10 cellular contexts compared by ENCODE assay signal in the genomic region with DNA sequence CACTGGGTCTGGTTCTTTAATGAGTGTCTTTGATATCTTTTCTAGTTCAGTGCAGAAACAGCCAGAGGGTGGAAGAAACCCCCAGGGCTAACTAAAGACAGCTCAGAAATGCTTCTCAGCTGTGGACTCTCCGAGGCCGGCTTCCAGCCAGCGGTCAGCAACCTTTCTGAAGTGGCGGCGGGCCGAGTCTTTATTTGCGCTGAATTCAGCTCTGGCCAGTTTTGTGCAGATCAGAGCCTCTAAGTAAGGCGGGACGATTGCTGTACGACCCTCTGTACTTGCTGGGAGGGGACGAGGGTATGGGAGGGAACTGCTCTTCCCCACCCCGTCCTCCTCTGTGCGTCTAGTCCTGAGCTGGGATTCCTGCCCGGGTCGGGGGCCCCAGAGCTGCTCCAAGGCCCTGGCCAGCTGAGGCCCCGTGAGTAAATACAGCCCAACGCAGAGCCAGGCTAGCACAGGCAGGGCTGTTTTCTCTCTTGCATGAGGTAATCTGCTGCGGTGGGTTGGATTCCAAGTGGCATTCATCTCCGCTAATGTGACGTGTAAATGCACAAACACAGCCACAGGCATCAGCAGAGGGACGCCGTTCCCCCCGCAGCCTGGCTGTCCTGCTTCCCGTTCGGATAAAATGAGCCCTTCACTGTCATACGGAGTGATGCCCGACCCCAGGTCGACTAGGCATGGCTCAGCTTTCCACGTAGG.
DNase-seq lines count a peak whose midpoint lies in the region; ATAC-seq and TF ChIP-seq lines count a peak whose summit lies in the region.
"Had no signal": no experiment of that assay in that cellular context is flagged by ENCODE, and none has a peak within 500 bp of the region (broad histone marks: within the 10 kb centered on the region; RNA-seq: fewer than 3 reads in every experiment).

No MANE protein-coding gene starts in this region.

- no peak overlapping the region for H3K9ac ChIP-seq in mammary epithelial cell (ENCODE audit: insufficient read depth, low read length)
- H3K9ac ChIP-seq: BLaER1 treated with 17β-estradiol and CSF1 and Interleukin-3, amounts not matched to agents 10 nM and 100 nM had no signal

- peak overlapping the region; percentile 57 to 83 for H3K27ac ChIP-seq in breast epithelium
- H3K27ac ChIP-seq in mammary epithelial cell (ENCODE audit: insufficient read depth, low read depth, low read length), result no peak overlapping the region
- H3K27ac ChIP-seq in aorta (ENCODE audit: low read depth in 1 of 2, low read length in 2 of 2), result peak overlapping the region in 1 of 2 donors; percentile 62
- H3K27ac ChIP-seq: BLaER1 treated with 17β-estradiol and CSF1 and Interleukin-3, amounts not matched to agents 10 nM and 100 nM had no signal

- dilution Hi-C loops in mammary epithelial cell (cut with HindIII; ENCODE audit: low sequenced_read_pairs), result loop anchor here (25.0 kb wide), 1 partner anchor 433 kb away; no protein-coding TSS in a partner anchor

- H4K20me1 ChIP-seq in mammary epithelial cell (ENCODE audit: insufficient read depth, low read length), result no peaks in the 10 kb centered on the region

- CTCF ChIA-PET in mammary epithelial cell (lab: Charles Lee; ENCODE audit: low non-redundant PET), result no interaction called here

- H3K4me2 ChIP-seq in mammary epithelial cell (ENCODE audit: insufficient read depth, low read depth, low read length), result no peak overlapping the region
- H3K4me2 ChIP-seq: BLaER1 treated with 17β-estradiol and CSF1 and Interleukin-3, amounts not matched to agents 10 nM and 100 nM had no signal

- H2AFZ ChIP-seq in mammary epithelial cell (ENCODE audit: low read depth, low read length), result no peak overlapping the region
- H2AFZ ChIP-seq in neuron (ENCODE audit: low read depth, low read length), result peak overlapping the region; percentile 86

- in situ Hi-C loops in mammary epithelial cell (cut with MboI; ENCODE audit: low sequenced_read_pairs in 2 of 2), result loop anchor here (10.0 to 25.0 kb wide), 2 partner anchors 430 to 433 kb away; no protein-coding TSS in a partner anchor

- TF ChIP-seq POLR2A in breast epithelium (IDR thresholded peaks at IDR 0.05), result no peak

- intact Hi-C loops in breast epithelium (cut with DNase I; ENCODE audit: low total_unique reads), result no loop called here
- intact Hi-C loops in mammary epithelial cell (cut with micrococcal nuclease), result loop anchor here (10.0 kb wide), 1 partner anchor 510 kb away; no protein-coding TSS in a partner anchor
- intact Hi-C loops in aorta (cut with DNase I), result loop anchor here (10.0 kb wide), 5 partner anchors 230 to 550 kb away; a partner anchor contains a TSS

- H3K4me1 ChIP-seq in breast epithelium, result no peaks in the 10 kb centered on the region
- no peaks in the 10 kb centered on the region for H3K4me1 ChIP-seq in mammary epithelial cell (ENCODE audit: insufficient read depth, low read length)
- H3K4me1 ChIP-seq in neuron (ENCODE audit: insufficient read depth, low read length), result peaks cover 25% of the 10 kb centered on the region
- H3K4me1 ChIP-seq in aorta (ENCODE audit: control insufficient read depth in 1 of 2, insufficient read depth in 2 of 2, low read length in 2 of 2), result peaks cover 2 to 3% of the 10 kb centered on the region in 2 donors
- H3K4me1 ChIP-seq: BLaER1 treated with 17β-estradiol and CSF1 and Interleukin-3, amounts not matched to agents 10 nM and 100 nM had no signal

- H3K27me3 ChIP-seq in breast epithelium (no peaks in the 10 kb centered on the region), mammary epithelial cell (ENCODE audit: insufficient read depth, low read length) (no peaks in the 10 kb centered on the region), neuron (ENCODE audit: insufficient read depth, low read length) (no peaks in the 10 kb centered on the region), aorta (ENCODE audit: control insufficient read depth in 1 of 2, insufficient read depth in 2 of 2, low read length in 1 of 2) (no peaks in the 10 kb centered on the region)
- H3K27me3 ChIP-seq: BLaER1 treated with 17β-estradiol and CSF1 and Interleukin-3, amounts not matched to agents 10 nM and 100 nM had no signal

- no peaks in the 10 kb centered on the region for H3K79me2 ChIP-seq in mammary epithelial cell (ENCODE audit: insufficient read depth, low read length)

- DNase-seq in breast epithelium (ENCODE audit: low spot score in 2 of 2) (peak; percentile 23 to 69), mammary epithelial cell (no peak), fibroblast of pulmonary artery (ENCODE audit: low read depth) (peak; percentile 77), aorta (peak; percentile 81 to 82)
- DNase-seq: activated CD4-positive, alpha-beta T cell treated with anti-CD3 and anti-CD28 coated beads for 4 hours had no signal

- peak overlapping the region; percentile 23 to 52 (median 32) for H3K4me3 ChIP-seq in breast epithelium
- H3K4me3 ChIP-seq in mammary epithelial cell (replicated peaks in 1 of 3; ENCODE audit: insufficient read depth in 1 of 3, low read depth in 2 of 3, low read length in 3 of 3), result no peak overlapping the region
- no peak overlapping the region for H3K4me3 ChIP-seq in fibroblast of pulmonary artery (replicated peaks; ENCODE audit: low read depth, low read length)
- H3K4me3 ChIP-seq in neuron (ENCODE audit: low read length), result peak overlapping the region; percentile 31
- no peak overlapping the region for H3K4me3 ChIP-seq in aorta (ENCODE audit: low read length in 2 of 2)
- H3K4me3 ChIP-seq: BLaER1 treated with 17β-estradiol and CSF1 and Interleukin-3, amounts not matched to agents 10 nM and 100 nM had no signal

- TF ChIP-seq CTCF in breast epithelium (IDR thresholded peaks at IDR 0.05) (no peak), mammary epithelial cell (conservative IDR thresholded peaks at IDR 0.05 in 1 of 2, IDR thresholded peaks at IDR 0.05 in 1 of 2; ENCODE audit: extremely low read depth in 1 of 2, insufficient read depth in 1 of 2, low read depth in 1 of 2, low read length in 2 of 2) (no peak), fibroblast of pulmonary artery (IDR thresholded peaks at IDR 0.05; ENCODE audit: low read length, missing control alignments) (no peak)

- BruUV-seq in mammary epithelial cell (replicated peaks; lab: Mats Ljungman, UMichigan), result no TSS peak

- H3K9me3 ChIP-seq in breast epithelium (no peaks in the 10 kb centered on the region), mammary epithelial cell (replicated peaks; ENCODE audit: insufficient read depth, low read length) (no peaks in the 10 kb centered on the region), neuron (ENCODE audit: low read length) (no peaks in the 10 kb centered on the region), aorta (ENCODE audit: control insufficient read depth, low read length) (no peaks in the 10 kb centered on the region)
- H3K9me3 ChIP-seq: BLaER1 treated with 17β-estradiol and CSF1 and Interleukin-3, amounts not matched to agents 10 nM and 100 nM had no signal

- WGBS in mammary epithelial cell (ENCODE audit: low coverage, missing lambda C conversion rate), result 96% methylated on average over 17 of the region's 29 CpGs
- 3 to 9% methylated on average over 29 of the region's 29 CpGs for WGBS in aorta, 2 donors

- ATAC-seq in aorta (ENCODE audit: low FRiP score) (peak; percentile 92), GM18511 (IDR thresholded peaks at IDR 0.05; ENCODE audit: unreplicated experiment) (no peak), GM18873 (IDR thresholded peaks at IDR 0.05; ENCODE audit: low FRiP score, unreplicated experiment) (no peak), GM21528 (IDR thresholded peaks at IDR 0.05; ENCODE audit: low FRiP score, unreplicated experiment) (no peak)

- no peaks in the 10 kb centered on the region for H3K36me3 ChIP-seq in breast epithelium
- no peaks in the 10 kb centered on the region for H3K36me3 ChIP-seq in mammary epithelial cell (ENCODE audit: insufficient read depth, low read length)
- no peaks in the 10 kb centered on the region for H3K36me3 ChIP-seq in neuron (ENCODE audit: insufficient read depth, low read length)
- H3K36me3 ChIP-seq in aorta (ENCODE audit: control insufficient read depth in 1 of 2, insufficient read depth in 2 of 2, low read length in 1 of 2), result peaks cover 0 to 2% of the 10 kb centered on the region in 2 donors

Comparison
In these comparisons a context has a peak if more than half of its experiments do, and no peak if none do; other contexts are left out.
1. H3K4me3 ChIP-seq: peak in breast epithelium (3 of 3) and neuron (single experiment); none in mammary epithelial cell (0 of 3), fibroblast of pulmonary artery (single experiment) and aorta (0 of 2).